In the genomic region with DNA sequence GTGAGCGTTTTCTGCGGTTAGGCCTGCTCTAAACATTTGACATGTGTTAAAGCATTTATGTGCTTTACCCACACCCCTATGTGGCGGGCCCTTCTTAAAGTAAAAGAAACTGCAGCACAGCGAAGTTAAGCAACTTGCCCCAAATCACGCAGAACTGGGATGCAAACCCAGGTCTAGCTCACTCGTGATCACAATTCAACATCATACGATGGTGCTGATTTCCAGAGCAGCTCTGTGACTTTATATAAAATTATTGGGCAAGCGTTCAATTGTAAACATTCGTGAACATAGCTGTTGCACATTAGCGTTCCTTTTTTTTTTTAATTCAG, we compare ENCODE assay signal across 8 cellular contexts. TPM values are rescaled to one million over a fixed set of nuclear protein-coding genes. Genes with fewer than 3 reads are reported as not detected.
DNase-seq lines count a peak whose midpoint lies in the region; ATAC-seq and TF ChIP-seq lines count a peak whose summit lies in the region.

No MANE protein-coding gene starts in this region.

- H3K27me3 Mint-ChIP-seq in WTC11 (ENCODE audit: low read depth) (no peaks in the 10 kb centered on the region), endothelial cell (ENCODE audit: unreplicated experiment) (no peaks in the 10 kb centered on the region)

- peaks cover 2% of the 10 kb centered on the region; the same call in 1 of the 2 replicates for H3K36me3 Mint-ChIP-seq in WTC11
- H3K36me3 Mint-ChIP-seq in endothelial cell (ENCODE audit: low read depth, unreplicated experiment): no peaks in the 10 kb centered on the region

- peaks cover 0 to 4% (median 0%) of the 10 kb centered on the region in 9 donors for H3K36me3 ChIP-seq in heart left ventricle

- peaks cover 4% of the 10 kb centered on the region for H3K9me3 Mint-ChIP-seq in WTC11
- no peaks in the 10 kb centered on the region for H3K9me3 Mint-ChIP-seq in endothelial cell (ENCODE audit: unreplicated experiment)

- H3K4me3 Mint-ChIP-seq in WTC11 (peak overlapping the region; percentile 71), endothelial cell (ENCODE audit: unreplicated experiment) (no peak overlapping the region)

- no peaks in the 10 kb centered on the region for H3K27me3 ChIP-seq in heart left ventricle

- H3K27ac ChIP-seq in heart left ventricle: peak overlapping the region; percentile 89 to 99 (median 95)

- 22 to 26% (median 25%) methylated on average over 10 of the region's 10 CpGs for WGBS in heart left ventricle, 4 donors

- peak overlapping the region; percentile 28 to 76 (median 64) for H3K4me3 ChIP-seq in heart left ventricle
- H3K4me3 ChIP-seq in skeletal muscle cell (ENCODE audit: low read depth, low read length): peak overlapping the region; percentile 43

- DNase-seq in WTC11 (ENCODE audit: low spot score): no peak
- no peak for DNase-seq in heart left ventricle
- no peak for DNase-seq in skeletal muscle cell (ENCODE audit: low read depth)
- DNase-seq in endothelial cell (ENCODE audit: low spot score): no peak
- DNase-seq in HT-29 (ENCODE audit: low spot score): no peak

- CTCF ChIA-PET in WTC11 (lab: Charles Lee): interaction anchor here (1.1 to 4.1 kb wide), 5 partner anchors 22 to 210 kb away, joined by 3 to 24 read pairs (median 3); no protein-coding TSS in a partner anchor

- H3K9me3 ChIP-seq in heart left ventricle: no peaks in the 10 kb centered on the region

- intact Hi-C loops in heart left ventricle (cut with DNase I): loop anchor here in 8 of 10 donors (2.0 to 10.0 kb wide), 12 partner anchors 84 to 958 kb away; partner anchors contain the start of gene RHOBTB3 (in 5 of the 8)

- 0 out of 2 replicates have a peak, but pooled peaks cover 7% of the 10 kb centered on the region for H3K4me1 Mint-ChIP-seq in WTC11
- H3K4me1 Mint-ChIP-seq in endothelial cell (ENCODE audit: unreplicated experiment): peaks cover 7% of the 10 kb centered on the region

- H3K4me1 ChIP-seq in heart left ventricle: peaks cover 0 to 25% (median 9%) of the 10 kb centered on the region in 12 donors

- ATAC-seq in GM21526 (IDR thresholded peaks at IDR 0.05; ENCODE audit: low FRiP score, unreplicated experiment) (peak; percentile 2), WTC11 (no peak), heart left ventricle (peak; percentile 10 to 30 (median 19)), HG03432 (IDR thresholded peaks at IDR 0.05; ENCODE audit: unreplicated experiment) (no peak), HG03565 (IDR thresholded peaks at IDR 0.05; ENCODE audit: unreplicated experiment) (no peak)

- POLR2A ChIA-PET in WTC11 (lab: Charles Lee): interaction anchor here (1.0 to 1.3 kb wide), 6 partner anchors 63 to 363 kb away, joined by 3 to 8 read pairs (median 3); partner anchors contain the start of genes ARSK, RHOBTB3 and SKIC3

- TF ChIP-seq POLR2A in heart left ventricle (IDR thresholded peaks at IDR 0.05): no peak

- H3K27ac Mint-ChIP-seq in WTC11: peak overlapping the region; percentile 49; the same call in 1 of the 2 replicates
- no peak overlapping the region for H3K27ac Mint-ChIP-seq in endothelial cell (ENCODE audit: unreplicated experiment)

- no peak for TF ChIP-seq CTCF in WTC11 (IDR thresholded peaks at IDR 0.05)
- no peak for TF ChIP-seq CTCF in heart left ventricle (IDR thresholded peaks at IDR 0.05)
- no peak for TF ChIP-seq CTCF in endothelial cell (IDR thresholded peaks at IDR 0.05; ENCODE audit: unreplicated experiment)

TF ChIP-seq in WTC11, 78 proteins besides CTCF, POLR2A, EP300 and RAD21:
- no peak for TF ChIP-seq IRF1 (CRISPR knock-in tag; IDR thresholded peaks at IDR 0.05)
- TF ChIP-seq MLX (CRISPR knock-in tag; IDR thresholded peaks at IDR 0.05): 0 out of 2 replicates have a peak, but pooled peaks have one; percentile 13
- no peak for TF ChIP-seq SP1 (CRISPR knock-in tag; conservative IDR thresholded peaks at IDR 0.05)
- no peak for TF ChIP-seq PRDM15 (CRISPR knock-in tag; IDR thresholded peaks at IDR 0.05)
- TF ChIP-seq, protein P1, sequence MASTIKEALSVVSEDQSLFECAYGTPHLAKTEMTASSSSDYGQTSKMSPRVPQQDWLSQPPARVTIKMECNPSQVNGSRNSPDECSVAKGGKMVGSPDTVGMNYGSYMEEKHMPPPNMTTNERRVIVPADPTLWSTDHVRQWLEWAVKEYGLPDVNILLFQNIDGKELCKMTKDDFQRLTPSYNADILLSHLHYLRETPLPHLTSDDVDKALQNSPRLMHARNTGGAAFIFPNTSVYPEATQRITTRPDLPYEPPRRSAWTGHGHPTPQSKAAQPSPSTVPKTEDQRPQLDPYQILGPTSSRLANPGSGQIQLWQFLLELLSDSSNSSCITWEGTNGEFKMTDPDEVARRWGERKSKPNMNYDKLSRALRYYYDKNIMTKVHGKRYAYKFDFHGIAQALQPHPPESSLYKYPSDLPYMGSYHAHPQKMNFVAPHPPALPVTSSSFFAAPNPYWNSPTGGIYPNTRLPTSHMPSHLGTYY (CRISPR knock-in tag; IDR thresholded peaks at IDR 0.05): no peak
TF ChIP-seq in WTC11: peak in this region for 1.

RNA-seq across cellular contexts. Expression of gene RFESD, which starts 0.7 kb away (rescaled TPM):
- total RNA-seq in WTC11 (2021): 2.7 to 5.7 TPM (median 4.5 TPM) in 3 replicates
- 1 to 10 TPM; 1.3 to 4.6 (median 3.5) TPM for total RNA-seq in heart left ventricle
- 1 to 10 TPM; 2.3 to 5.0 TPM for polyA plus RNA-seq in heart left ventricle
- 0.97 TPM for total RNA-seq in endothelial cell (ENCODE audit: unreplicated experiment)
- 0.03 TPM in 1 of 2 replicates, not detected in the other for total RNA-seq in HT-29 (2014; rRNA removed; shearing (Covaris generic))

RNA-seq across cellular contexts. Expression of gene GPR150, which starts 27.4 kb away (rescaled TPM):
- total RNA-seq in WTC11 (2021) (0.09 to 0.13 TPM (median 0.11 TPM) in 3 replicates), heart left ventricle (under 1 TPM in 3 of 9 donors, not detected in 6; 0.13 to 0.25 (median 0.17) TPM), endothelial cell (ENCODE audit: unreplicated experiment) (not detected)
- polyA plus RNA-seq in heart left ventricle: under 1 TPM; 0.04 to 0.11 TPM
- not detected in 2 replicates for total RNA-seq in HT-29 (2014; rRNA removed; shearing (Covaris generic))

RNA-seq across cellular contexts. Expression of gene SPATA9, which starts 35.5 kb away (rescaled TPM):
- total RNA-seq in WTC11 (2021) (not detected in 3 replicates), heart left ventricle (under 1 TPM in 2 of 9 donors, not detected in 7; 0.79 to 0.99 TPM), endothelial cell (ENCODE audit: unreplicated experiment) (0.33 TPM)
- polyA plus RNA-seq in heart left ventricle: under 1 TPM; 0.17 to 0.27 TPM
- not detected in 2 replicates for total RNA-seq in HT-29 (2014; rRNA removed; shearing (Covaris generic))

Comparison
In these comparisons a context has a peak if more than half of its experiments do, and no peak if none do; other contexts are left out.
1. ATAC-seq: peak in GM21526 (single experiment) and heart left ventricle (4 of 4); none in WTC11 (single experiment), HG03432 (single experiment) and HG03565 (single experiment).